ENCODE assay signal across 8 cellular contexts in genomic region chr1:205354259-205354904, GRCh38. TPM values are rescaled to one million over a fixed set of nuclear protein-coding genes. Genes with fewer than 3 reads are reported as not detected.
A peak's percentile ranks its signal among the peaks of the same experiment; 100 is the strongest.
DNase-seq lines count a peak whose midpoint lies in the region; ATAC-seq, FAIRE-seq and TF ChIP-seq lines count a peak whose summit lies in the region.

No MANE protein-coding gene starts in this region.

- H4K20me1 ChIP-seq in PC-3 (ENCODE audit: low read length) = no peaks in the 10 kb centered on the region

- H3K27me3 ChIP-seq in PC-3 (ENCODE audit: low read length) = peaks cover 7% of the 10 kb centered on the region

- H3K27ac ChIP-seq in PC-3 (ENCODE audit: low read length) = peak overlapping the region; percentile 52

- H3K27me3 Mint-ChIP-seq in activated T-cell treated with anti-CD3 and anti-CD28 coated beads, Interleukin-2, amount 50 U/mL, for 4 hours (ENCODE audit: low read depth) = peaks cover 18% of the 10 kb centered on the region
- H3K27me3 Mint-ChIP-seq in osteocyte (ENCODE audit: unreplicated experiment) = peaks cover 37% of the 10 kb centered on the region
- peaks cover 38% of the 10 kb centered on the region for H3K27me3 Mint-ChIP-seq in stimulated activated memory B cell treated with anti-CD40 and anti-IgM and Interleukin-4, amounts not matched to agents 10 μg/mL and 1 μg/mL and 100 μg/mL, for 72 hours

- H2AFZ ChIP-seq in PC-3 (ENCODE audit: low read length) = no peak overlapping the region

- no peaks in the 10 kb centered on the region for H3K79me2 ChIP-seq in PC-3 (ENCODE audit: low read length)

- H3K27ac Mint-ChIP-seq in osteocyte (ENCODE audit: unreplicated experiment) = no peak overlapping the region
- no peak overlapping the region for H3K27ac Mint-ChIP-seq in stimulated activated memory B cell treated with anti-CD40 and anti-IgM and Interleukin-4, amounts not matched to agents 10 μg/mL and 1 μg/mL and 100 μg/mL, for 72 hours

- H3K4me3 ChIP-seq in PC-3 (ENCODE audit: low read length) = no peak overlapping the region

- H3F3A ChIP-seq in PC-3 (ENCODE audit: low read length, unreplicated experiment) = no peaks in the 10 kb centered on the region

- peak overlapping the region; percentile 23 for H3K4me2 ChIP-seq in PC-3 (ENCODE audit: low read length)

- BruUV-seq in PC-3 (replicated peaks; lab: Mats Ljungman, UMichigan) = no TSS peak

- POLR2A ChIA-PET in PC-3 (lab: Charles Lee; ENCODE audit: unreplicated experiment) = no interaction called here

- no peak for FAIRE-seq in HTR-8/SVneo (lab: Jason Lieb, UNC)

- H3K4me1 ChIP-seq in PC-3 (ENCODE audit: insufficient read depth, low read length) = peaks cover 18% of the 10 kb centered on the region

- intact Hi-C loops in PC-3 (cut with micrococcal nuclease) = loop anchor here (1.0 to 2.0 kb wide), 4 partner anchors 20 to 170 kb away; partner anchors contain the start of gene LEMD1

- peak; percentile 61 for ATAC-seq in PC-3
- ATAC-seq in activated T-cell treated with anti-CD3 and anti-CD28 coated beads, Interleukin-2, amount 50 U/mL, for 4 hours = peak; percentile 63 to 66
- no peak for ATAC-seq in stimulated activated memory B cell treated with anti-CD40 and anti-IgM and Interleukin-4, amounts not matched to agents 10 μg/mL and 1 μg/mL and 100 μg/mL, for 72 hours
- ATAC-seq in GM18873 (IDR thresholded peaks at IDR 0.05; ENCODE audit: low FRiP score, unreplicated experiment) = no peak

- H3K36me3 ChIP-seq in PC-3 (ENCODE audit: low read depth, low read length) = no peaks in the 10 kb centered on the region

- CTCF ChIA-PET in PC-3 (lab: Charles Lee) = interaction anchor here (0.5 to 1.8 kb wide), 17 partner anchors 14 to 215 kb away, joined by 3 to 45 read pairs (median 4); no protein-coding TSS in a partner anchor

- H3K9me2 ChIP-seq in PC-3 (replicated peaks; ENCODE audit: low read length) = no peaks in the 10 kb centered on the region

- H3K9ac ChIP-seq in PC-3 (ENCODE audit: low read length) = no peak overlapping the region

- TF ChIP-seq CTCF in PC-3 (conservative IDR thresholded peaks at IDR 0.05; ENCODE audit: low read depth, low read length) (peak; percentile 95), osteocyte (IDR thresholded peaks at IDR 0.05) (peak; percentile 87)

- H3K4me3 Mint-ChIP-seq in activated T-cell treated with anti-CD3 and anti-CD28 coated beads, Interleukin-2, amount 50 U/mL, for 4 hours = no peak overlapping the region
- H3K4me3 Mint-ChIP-seq in osteocyte (ENCODE audit: unreplicated experiment) = no peak overlapping the region
- H3K4me3 Mint-ChIP-seq in stimulated activated memory B cell treated with anti-CD40 and anti-IgM and Interleukin-4, amounts not matched to agents 10 μg/mL and 1 μg/mL and 100 μg/mL, for 72 hours = no peak overlapping the region

- H3K36me3 Mint-ChIP-seq in activated T-cell treated with anti-CD3 and anti-CD28 coated beads, Interleukin-2, amount 50 U/mL, for 4 hours (ENCODE audit: insufficient read depth) = no peaks in the 10 kb centered on the region
- H3K36me3 Mint-ChIP-seq in osteocyte (ENCODE audit: unreplicated experiment) = no peaks in the 10 kb centered on the region
- no peaks in the 10 kb centered on the region for H3K36me3 Mint-ChIP-seq in stimulated activated memory B cell treated with anti-CD40 and anti-IgM and Interleukin-4, amounts not matched to agents 10 μg/mL and 1 μg/mL and 100 μg/mL, for 72 hours

- DNase-seq in CD1c-positive myeloid dendritic cell (ENCODE audit: extremely low spot score) (peak; percentile 71), HTR-8/SVneo (ENCODE audit: insufficient read length, low spot score) (peak; percentile 65), PC-3 (peak; percentile 84), fibroblast of peridontal ligament (ENCODE audit: extremely low read depth) (peak; percentile 82), osteocyte (ENCODE audit: extremely low spot score, unreplicated experiment) (no peak)
- DNase-seq in activated T-cell treated with anti-CD3 and anti-CD28 coated beads, Interleukin-2, amount 50 U/mL, for 4 hours = peak; percentile 58

- H3K9me3 Mint-ChIP-seq in activated T-cell treated with anti-CD3 and anti-CD28 coated beads, Interleukin-2, amount 50 U/mL, for 4 hours = no peaks in the 10 kb centered on the region
- no peaks in the 10 kb centered on the region for H3K9me3 Mint-ChIP-seq in osteocyte (ENCODE audit: unreplicated experiment)
- H3K9me3 Mint-ChIP-seq in stimulated activated memory B cell treated with anti-CD40 and anti-IgM and Interleukin-4, amounts not matched to agents 10 μg/mL and 1 μg/mL and 100 μg/mL, for 72 hours = no peaks in the 10 kb centered on the region

- peaks cover 2% of the 10 kb centered on the region for H3K4me1 Mint-ChIP-seq in activated T-cell treated with anti-CD3 and anti-CD28 coated beads, Interleukin-2, amount 50 U/mL, for 4 hours (ENCODE audit: low read depth)
- H3K4me1 Mint-ChIP-seq in osteocyte (ENCODE audit: unreplicated experiment) = peaks cover 5% of the 10 kb centered on the region
- H3K4me1 Mint-ChIP-seq in stimulated activated memory B cell treated with anti-CD40 and anti-IgM and Interleukin-4, amounts not matched to agents 10 μg/mL and 1 μg/mL and 100 μg/mL, for 72 hours = peaks cover 26% of the 10 kb centered on the region

- no peaks in the 10 kb centered on the region for H3K9me3 ChIP-seq in PC-3 (ENCODE audit: low read length)

RNA-seq across cellular contexts. Expression of gene KLHDC8A, which starts 2.3 kb away (rescaled TPM):
- not detected in 2 replicates for total RNA-seq in PC-3 (2014; rRNA removed)
- total RNA-seq in activated T-cell treated with anti-CD3 and anti-CD28 coated beads, Interleukin-2, amount 50 U/mL, for 4 hours = under 1 TPM in 1 of 3 donors, not detected in 2; 0.05 TPM
- total RNA-seq in osteocyte = not detected in 2 replicates

RNA-seq across cellular contexts. Expression of gene NUAK2, which starts 32.8 kb away (rescaled TPM):
- total RNA-seq in PC-3 (2014; rRNA removed) (3.8 and 4.8 TPM in 2 replicates), osteocyte (4.3 and 4.5 TPM in 2 replicates)
- 1 to 10 TPM; 1.4 to 1.7 (median 1.5) TPM for total RNA-seq in activated T-cell treated with anti-CD3 and anti-CD28 coated beads, Interleukin-2, amount 50 U/mL, for 4 hours

Comparison
In these comparisons a context has a peak if more than half of its experiments do, and no peak if none do; other contexts are left out.
1. ATAC-seq: peak in PC-3 (single experiment) and activated T-cell treated with anti-CD3 and anti-CD28 coated beads, Interleukin-2, amount 50 U/mL, for 4 hours (2 of 2); none in stimulated activated memory B cell treated with anti-CD40 and anti-IgM and Interleukin-4, amounts not matched to agents 10 μg/mL and 1 μg/mL and 100 μg/mL, for 72 hours (single experiment) and GM18873 (single experiment).